1 cellular context compared by ENCODE assay signal in genomic region chr2:112680666-112681101, GRCh38.
TF ChIP-seq lines count a peak whose summit lies in the region.

No MANE protein-coding gene starts in this region.

TF ChIP-seq in HepG2, 621 proteins besides CTCF, POLR2A, EP300 and RAD21 (continued from another document):
- TF ChIP-seq, protein P1, sequence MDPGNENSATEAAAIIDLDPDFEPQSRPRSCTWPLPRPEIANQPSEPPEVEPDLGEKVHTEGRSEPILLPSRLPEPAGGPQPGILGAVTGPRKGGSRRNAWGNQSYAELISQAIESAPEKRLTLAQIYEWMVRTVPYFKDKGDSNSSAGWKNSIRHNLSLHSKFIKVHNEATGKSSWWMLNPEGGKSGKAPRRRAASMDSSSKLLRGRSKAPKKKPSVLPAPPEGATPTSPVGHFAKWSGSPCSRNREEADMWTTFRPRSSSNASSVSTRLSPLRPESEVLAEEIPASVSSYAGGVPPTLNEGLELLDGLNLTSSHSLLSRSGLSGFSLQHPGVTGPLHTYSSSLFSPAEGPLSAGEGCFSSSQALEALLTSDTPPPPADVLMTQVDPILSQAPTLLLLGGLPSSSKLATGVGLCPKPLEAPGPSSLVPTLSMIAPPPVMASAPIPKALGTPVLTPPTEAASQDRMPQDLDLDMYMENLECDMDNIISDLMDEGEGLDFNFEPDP (CRISPR knock-in tag; conservative IDR thresholded peaks at IDR 0.05), result 0 out of 2 replicates have a peak, but pooled peaks have one; percentile 62
- TF ChIP-seq, protein P2, sequence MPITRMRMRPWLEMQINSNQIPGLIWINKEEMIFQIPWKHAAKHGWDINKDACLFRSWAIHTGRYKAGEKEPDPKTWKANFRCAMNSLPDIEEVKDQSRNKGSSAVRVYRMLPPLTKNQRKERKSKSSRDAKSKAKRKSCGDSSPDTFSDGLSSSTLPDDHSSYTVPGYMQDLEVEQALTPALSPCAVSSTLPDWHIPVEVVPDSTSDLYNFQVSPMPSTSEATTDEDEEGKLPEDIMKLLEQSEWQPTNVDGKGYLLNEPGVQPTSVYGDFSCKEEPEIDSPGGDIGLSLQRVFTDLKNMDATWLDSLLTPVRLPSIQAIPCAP (CRISPR knock-in tag; IDR thresholded peaks at IDR 0.05; ENCODE audit: low read depth), result peak; percentile 76; the same call in 1 of the 2 replicates
- TF ChIP-seq PHF5A (CRISPR knock-in tag; IDR thresholded peaks at IDR 0.05; ENCODE audit: low read depth, unreplicated experiment) (no peak), MXD1 (CRISPR knock-in tag; IDR thresholded peaks at IDR 0.05) (no peak), ZNF367 (CRISPR knock-in tag; IDR thresholded peaks at IDR 0.05; ENCODE audit: borderline replicate concordance) (no peak), ZFP62 (CRISPR knock-in tag; IDR thresholded peaks at IDR 0.05) (no peak), HNRNPLL (IDR thresholded peaks at IDR 0.05; ENCODE audit: low read depth, low read length, poor library complexity, severe bottlenecking) (no peak), XRCC5 (optimal IDR thresholded peaks at IDR 0.05; ENCODE audit: low read length) (no peak), KAT7 (CRISPR knock-in tag; IDR thresholded peaks at IDR 0.05; ENCODE audit: borderline replicate concordance) (no peak)
